In genomic region chr9:125631391-125632085, GRCh38 we compare ENCODE assay signal across 1 cellular context.
TF ChIP-seq lines count a peak whose summit lies in the region.

No MANE protein-coding gene starts in this region.

TF ChIP-seq in Ishikawa, 13 proteins besides CTCF, POLR2A, EP300 and RAD21 (continued from another document):
- TF ChIP-seq REST (IDR thresholded peaks at IDR 0.05; ENCODE audit: low read depth) (no peak), TEAD4 (IDR thresholded peaks at IDR 0.05) (no peak), USF1 (IDR thresholded peaks at IDR 0.05) (no peak), NFIC (IDR thresholded peaks at IDR 0.05) (no peak), FOXM1 (IDR thresholded peaks at IDR 0.05; ENCODE audit: borderline replicate concordance, low read depth) (no peak), CEBPB (IDR thresholded peaks at IDR 0.05) (no peak), TCF12 (IDR thresholded peaks at IDR 0.05; ENCODE audit: low read depth) (no peak)
